ENCODE assay signal across 1 cellular context in genomic region chr5:43274435-43275114, GRCh38.
TF ChIP-seq lines count a peak whose summit lies in the region.

No MANE protein-coding gene starts in this region.

TF ChIP-seq in HEK293, 187 proteins besides CTCF, POLR2A, EP300 and RAD21 (continued from another document):
- no peak for TF ChIP-seq PRDM2 (tag by site-specific recombination; IDR thresholded peaks at IDR 0.05; ENCODE audit: borderline replicate concordance)
- TF ChIP-seq ZNF837 (tag by site-specific recombination; IDR thresholded peaks at IDR 0.05), result no peak
- TF ChIP-seq ZNF214 (tag by site-specific recombination; IDR thresholded peaks at IDR 0.05; ENCODE audit: borderline replicate concordance), result no peak
- TF ChIP-seq ZNF785 (tag by site-specific recombination; IDR thresholded peaks at IDR 0.05), result no peak
